In the genomic region with DNA sequence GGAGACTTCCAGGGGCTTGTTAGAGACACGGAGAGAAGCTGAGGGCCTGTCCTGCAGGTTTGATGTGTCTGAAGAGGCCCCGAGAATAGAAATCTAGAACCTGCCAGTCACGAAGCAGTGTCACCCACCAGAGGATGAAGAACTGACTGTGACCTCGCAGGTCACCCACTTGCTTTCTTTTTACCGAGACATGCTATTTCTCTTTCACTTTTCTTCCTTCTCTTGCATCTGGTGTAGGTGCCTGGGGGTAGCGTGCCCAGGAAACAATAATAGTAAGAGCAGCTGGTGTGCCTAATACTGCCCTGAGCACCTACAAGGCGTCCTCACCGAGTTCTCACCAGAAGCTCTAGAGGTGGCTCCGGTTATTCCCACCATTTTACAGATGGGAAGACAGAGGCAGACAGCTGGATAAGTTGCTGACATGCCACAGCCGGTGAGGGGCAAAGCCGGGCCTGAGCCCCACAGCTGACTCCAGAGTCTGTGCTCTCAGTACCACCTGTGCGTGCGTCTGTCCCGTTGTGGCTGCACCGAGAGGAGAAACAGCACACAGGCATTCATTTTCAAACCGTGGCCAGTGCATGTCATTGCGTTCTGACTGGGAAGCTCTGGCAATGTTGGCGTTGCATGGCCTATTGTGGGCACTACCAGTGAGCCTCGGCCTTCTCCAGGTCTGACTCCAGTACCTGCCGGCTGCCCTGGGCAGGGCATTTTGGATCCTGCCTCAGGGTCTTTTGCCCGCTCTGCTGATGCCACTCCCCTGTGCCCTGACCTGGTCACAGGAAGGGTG, we compare ENCODE assay signal across 16 cellular contexts. TPM values are rescaled to one million over a fixed set of nuclear protein-coding genes. Genes with fewer than 3 reads are reported as not detected.
DNase-seq lines count a peak whose midpoint lies in the region; ATAC-seq, FAIRE-seq and TF ChIP-seq lines count a peak whose summit lies in the region.
"Had no signal": no experiment of that assay in that cellular context is flagged by ENCODE, and none has a peak within 500 bp of the region (broad histone marks: within the 10 kb centered on the region; RNA-seq: fewer than 3 reads in every experiment).

No MANE protein-coding gene starts in this region.

- no peak for TF ChIP-seq POLR2A in esophagus squamous epithelium (IDR thresholded peaks at IDR 0.05)

- DNase-seq in GM18507 (ENCODE audit: extremely low spot score, insufficient read length, low read depth) (peak; percentile 36), esophagus squamous epithelium (lab: John Stamatoyannopoulos, UW) (no peak), SW480 (ENCODE audit: low spot score) (no peak), GDM1 (lab: John Stamatoyannopoulos, UW) (no peak), MG63 (no peak), LoVo (ENCODE audit: low spot score) (no peak)
- DNase-seq: activated B cell treated with CpG ODN at 0.5 μM for 24 hours; activated T-cell treated with anti-CD3 and anti-CD28 coated beads, Interleukin-2, amount 50 U/mL, for 72 hours; central memory CD4-positive, alpha-beta T cell; NCI-H1436; NCI-H774; SK-N-SH; stimulated activated CD4-positive, alpha-beta T cell treated with anti-CD3 and anti-CD28 coated beads, Interleukin-12 subunit alpha, Interleukin-12 subunit beta, amount 100 ng/mL, for 4 hours; stimulated activated CD8-positive, alpha-beta memory T cell treated with anti-CD3 and anti-CD28 coated beads, Interleukin-4, amount 100 ng/mL, for 48 hours had no signal

- peak; percentile 56 for ATAC-seq in HG03196 (IDR thresholded peaks at IDR 0.05; ENCODE audit: unreplicated experiment)
- ATAC-seq: activated T-cell treated with anti-CD3 and anti-CD28 coated beads, Interleukin-2, amount 50 U/mL, for 72 hours had no signal

- peak overlapping the region in 2 of 4 donors; percentile 5 to 48 for H3K4me3 ChIP-seq in esophagus squamous epithelium
- H3K4me3 ChIP-seq in skeletal muscle satellite cell (ENCODE audit: low read length): peak overlapping the region; percentile 55
- no peak overlapping the region for H3K4me3 ChIP-seq in MG63

- H3K36me3 ChIP-seq in esophagus squamous epithelium: no peaks in the 10 kb centered on the region
- H3K36me3 ChIP-seq in skeletal muscle satellite cell (ENCODE audit: insufficient read depth, low read length): peaks cover 19% of the 10 kb centered on the region
- H3K36me3 ChIP-seq in MG63: peaks cover 54% of the 10 kb centered on the region

- no peak for TF ChIP-seq CTCF in esophagus squamous epithelium (IDR thresholded peaks at IDR 0.05)

- no peaks in the 10 kb centered on the region for H3K27me3 ChIP-seq in esophagus squamous epithelium
- H3K27me3 ChIP-seq in skeletal muscle satellite cell (ENCODE audit: control insufficient read depth, insufficient read depth, low read length): no peaks in the 10 kb centered on the region
- H3K27me3 ChIP-seq in MG63: no peaks in the 10 kb centered on the region

- peaks cover 57 to 98% (median 86%) of the 10 kb centered on the region in 3 donors for H3K4me1 ChIP-seq in esophagus squamous epithelium
- peaks cover 100% of the 10 kb centered on the region for H3K4me1 ChIP-seq in skeletal muscle satellite cell (ENCODE audit: control insufficient read depth, insufficient read depth, low read length)

- H3K4me2 ChIP-seq in skeletal muscle satellite cell (ENCODE audit: low read length): peak overlapping the region; percentile 76
- H3K4me2 ChIP-seq: SK-N-SH had no signal

- peak overlapping the region; percentile 11 to 82 (median 70) for H3K27ac ChIP-seq in esophagus squamous epithelium

- intact Hi-C loops in esophagus squamous epithelium (cut with DNase I): no loop called here

- H3K9ac ChIP-seq in skeletal muscle satellite cell (ENCODE audit: low read depth, low read length): peak overlapping the region; percentile 41
- H3K9ac ChIP-seq: SK-N-SH had no signal

- peak; percentile 89 for FAIRE-seq in GM18507 (lab: Jason Lieb, UNC)

- 46 to 53% methylated on average over 10 to 14 of the region's 21 CpGs for WGBS in esophagus squamous epithelium, 2 donors

- H3K9me3 ChIP-seq in esophagus squamous epithelium (no peaks in the 10 kb centered on the region), skeletal muscle satellite cell (replicated peaks; ENCODE audit: low read length) (no peaks in the 10 kb centered on the region), MG63 (no peaks in the 10 kb centered on the region)
- H3K9me3 ChIP-seq: SK-N-SH had no signal

RNA-seq across cellular contexts. Expression of gene CHST3, which starts 7.8 kb away (rescaled TPM):
- total RNA-seq in esophagus squamous epithelium: 10 to 100 TPM in 1 of 4 donors, 1 to 10 TPM in 3; 5.3 to 15.4 (median 9.6) TPM
- total RNA-seq in skeletal muscle satellite cell (2012; rRNA removed): 19.3 and 25.3 TPM in 2 replicates
- total RNA-seq in MG63 (2014; rRNA removed; shearing (Covaris generic); ENCODE audit: low replicate concordance): 14.6 and 21.7 TPM in 2 replicates
- total RNA-seq: activated B cell treated with CpG ODN at 0.5 μM for 24 hours had no signal
